ENCODE assay signal across 8 cellular contexts in genomic region chr2:99154643-99155536, GRCh38. TPM values are rescaled to one million over a fixed set of nuclear protein-coding genes. Genes with fewer than 3 reads are reported as not detected.
A peak's percentile ranks its signal among the peaks of the same experiment; 100 is the strongest.
DNase-seq lines count a peak whose midpoint lies in the region; ATAC-seq, FAIRE-seq and TF ChIP-seq lines count a peak whose summit lies in the region.

LIPT1 (plus strand) TSS chr2:99154967; CDS start chr2:99161958, 6,991 bp downstream.
TSGA10 (minus strand) TSS chr2:99154942; CDS start chr2:99109439, 45,503 bp downstream.

- 0 out of 2 replicates have a peak, but pooled peaks cover 3% of the 10 kb centered on the region for H4K20me1 ChIP-seq in BLaER1

- no peaks in the 10 kb centered on the region for H3K9me3 ChIP-seq in BLaER1
- no peaks in the 10 kb centered on the region for H3K9me3 ChIP-seq in colonic mucosa

- peak within 1 kb of the TSS; percentile 87 for H3K27ac ChIP-seq in BLaER1
- H3K27ac ChIP-seq in colonic mucosa = peak within 1 kb of the TSS; percentile 92

- FAIRE-seq in GM19239 (lab: Jason Lieb, UNC) = peak; percentile 97

- peak within 1 kb of the TSS; percentile 77 for H3K4me3 ChIP-seq in BLaER1
- peak within 1 kb of the TSS; percentile 65 for H3K4me3 ChIP-seq in colonic mucosa

- intact Hi-C loops in colonic mucosa (cut with DNase I) = loop anchor here (10.0 kb wide), 1 partner anchor 340 kb away; the partner anchor contains the start of gene REV1
- intact Hi-C loops in left colon (cut with DNase I, micrococcal nuclease) = no loop called here

- H3K4me1 ChIP-seq in BLaER1 (peaks cover 51% of the 10 kb centered on the region), colonic mucosa (no peaks in the 10 kb centered on the region)

- peak; percentile 95 for ATAC-seq in HG03442 (IDR thresholded peaks at IDR 0.05; ENCODE audit: unreplicated experiment)
- ATAC-seq in left colon = peak; percentile 96

- H3K36me3 ChIP-seq in BLaER1 (peaks cover 34% of the 10 kb centered on the region), colonic mucosa (no peaks in the 10 kb centered on the region)

- H3K4me2 ChIP-seq in BLaER1 = peak within 1 kb of the TSS; percentile 90

- no peak for TF ChIP-seq CTCF in colonic mucosa (IDR thresholded peaks at IDR 0.05)

- H3K27me3 ChIP-seq in BLaER1 = no peaks in the 10 kb centered on the region
- no peaks in the 10 kb centered on the region for H3K27me3 ChIP-seq in colonic mucosa

- DNase-seq in GM19239 (ENCODE audit: insufficient read length, low spot score) (peak; percentile 84), NCI-H510A treated with DMSO at 0.1 percent for 48 hours (lab: John Stamatoyannopoulos, UW) (peak; percentile 69), colonic mucosa (peak; percentile 94), left colon (peak; percentile 95)
- peak; percentile 94 for DNase-seq in activated CD4-positive, alpha-beta T cell treated with anti-CD3 and anti-CD28 coated beads for 48 hours
- peak; percentile 93 for DNase-seq in stimulated activated CD4-positive, alpha-beta T cell treated with anti-CD3 and anti-CD28 coated beads, Interleukin-1b, Interleukin-23, amount 100 ng/mL, for 48 hours

- H3K9ac ChIP-seq in BLaER1 = peak within 1 kb of the TSS; percentile 84
- peak within 1 kb of the TSS; percentile 77 to 87 for H3K9ac ChIP-seq in colonic mucosa (ENCODE audit: low read depth in 2 of 2, low read length in 2 of 2)

RNA-seq across cellular contexts. Expression of gene LIPT1, which starts in this region (rescaled TPM):
- total RNA-seq in colonic mucosa (1 to 10 TPM; 6.2 to 6.3 TPM), left colon (1 to 10 TPM; 5.6 to 6.1 TPM)

RNA-seq across cellular contexts. Expression of gene TSGA10, which starts in this region (rescaled TPM):
- 1 to 10 TPM; 6.1 to 6.6 TPM for total RNA-seq in colonic mucosa
- 10 to 100 TPM in 1 of 2 donors, 1 to 10 TPM in 1; 9.1 to 10.1 TPM for total RNA-seq in left colon

Comparison
In these comparisons a context has a peak if more than half of its experiments do, and no peak if none do; other contexts are left out.
1. Peak in every context shown above with its lines: DNase-seq, ATAC-seq, H3K4me3 ChIP-seq and H3K27ac ChIP-seq.